ENCODE assay signal across 1 cellular context in genomic region chr5:175867587-175868347, GRCh38.
A peak's percentile ranks its signal among the peaks of the same experiment; 100 is the strongest.
TF ChIP-seq lines count a peak whose summit lies in the region.

No MANE protein-coding gene starts in this region.

TF ChIP-seq in HepG2, 621 proteins besides CTCF, POLR2A, EP300 and RAD21 (continued from another document and continues in another):
- TF ChIP-seq TFDP1 (CRISPR knock-in tag; IDR thresholded peaks at IDR 0.05; ENCODE audit: borderline replicate concordance): peak; percentile 74; the same call in 1 of the 2 replicates
- no peak for TF ChIP-seq CEBPZ (IDR thresholded peaks at IDR 0.05; ENCODE audit: low read length)
- peak; percentile 81 for TF ChIP-seq NCOA2 (CRISPR knock-in tag; IDR thresholded peaks at IDR 0.05)
- no peak for TF ChIP-seq KLF9 (CRISPR knock-in tag; IDR thresholded peaks at IDR 0.05; ENCODE audit: low read depth)
- peak; percentile 33; the same call in 1 of the 2 replicates for TF ChIP-seq ZNF318 (CRISPR knock-in tag; IDR thresholded peaks at IDR 0.05)
- TF ChIP-seq ZBED4 (CRISPR knock-in tag; IDR thresholded peaks at IDR 0.05; ENCODE audit: borderline replicate concordance): peak; percentile 76; the same call in 1 of the 2 replicates
- no peak for TF ChIP-seq SP4 (CRISPR knock-in tag; IDR thresholded peaks at IDR 0.05)
- TF ChIP-seq KLF11 (CRISPR knock-in tag; IDR thresholded peaks at IDR 0.05): no peak
- TF ChIP-seq ZNF33B (CRISPR knock-in tag; IDR thresholded peaks at IDR 0.05): no peak
- TF ChIP-seq ZNF800 (CRISPR knock-in tag; IDR thresholded peaks at IDR 0.05): no peak
- TF ChIP-seq GLMP (CRISPR knock-in tag; IDR thresholded peaks at IDR 0.05; ENCODE audit: borderline replicate concordance): no peak
- no peak for TF ChIP-seq MZF1 (CRISPR knock-in tag; IDR thresholded peaks at IDR 0.05; ENCODE audit: borderline replicate concordance)
- TF ChIP-seq TFE3 (CRISPR knock-in tag; IDR thresholded peaks at IDR 0.05): peak; percentile 47; the same call in 1 of the 2 replicates
- no peak for TF ChIP-seq PAF1 (CRISPR knock-in tag; IDR thresholded peaks at IDR 0.05)
- TF ChIP-seq FOXK1 (CRISPR knock-in tag; IDR thresholded peaks at IDR 0.05; ENCODE audit: borderline replicate concordance, low read depth): peak; percentile 63; the same call in 1 of the 2 replicates
- peak; percentile 94; the same call in 1 of the 2 replicates for TF ChIP-seq CBX5 (CRISPR knock-in tag; IDR thresholded peaks at IDR 0.05; ENCODE audit: borderline replicate concordance)
- no peak for TF ChIP-seq ZFYVE20 (CRISPR knock-in tag; IDR thresholded peaks at IDR 0.05; ENCODE audit: borderline replicate concordance, low read depth)
- no peak for TF ChIP-seq CENPBD1 (CRISPR knock-in tag; IDR thresholded peaks at IDR 0.05; ENCODE audit: borderline replicate concordance, low read depth)
- TF ChIP-seq ZNF609 (CRISPR knock-in tag; IDR thresholded peaks at IDR 0.05; ENCODE audit: borderline replicate concordance): peak; percentile 62; the same call in 1 of the 2 replicates
